Comparison of ENCODE assay signal across 1 cellular context in genomic region chr2:6791682-6792081, GRCh38.
TF ChIP-seq lines count a peak whose summit lies in the region.

No MANE protein-coding gene starts in this region.

TF ChIP-seq in A549, 52 proteins besides CTCF, POLR2A, EP300 and RAD21 (continued from another document):
- no peak for TF ChIP-seq HMGXB4 (CRISPR knock-in tag; IDR thresholded peaks at IDR 0.05; ENCODE audit: borderline replicate concordance)
- TF ChIP-seq POLR2AphosphoS2 (conservative IDR thresholded peaks at IDR 0.05; ENCODE audit: low read length) = no peak
- TF ChIP-seq HDAC2 (IDR thresholded peaks at IDR 0.05) = no peak
- no peak for TF ChIP-seq MAFK (IDR thresholded peaks at IDR 0.05; ENCODE audit: partially characterized antibody)
- TF ChIP-seq MAX (IDR thresholded peaks at IDR 0.05) = no peak
- no peak for TF ChIP-seq EHMT2 (IDR thresholded peaks at IDR 0.05; ENCODE audit: low read depth)
- TF ChIP-seq BCL3 (IDR thresholded peaks at IDR 0.05) = no peak
- no peak for TF ChIP-seq FOSB (CRISPR knock-in tag; IDR thresholded peaks at IDR 0.05)
- TF ChIP-seq ATOH8 (CRISPR knock-in tag; IDR thresholded peaks at IDR 0.05; ENCODE audit: low read depth) = no peak
